8 cellular contexts compared by ENCODE assay signal in genomic region chr2:25339791-25340339, GRCh38. TPM values are rescaled to one million over a fixed set of nuclear protein-coding genes. Genes with fewer than 3 reads are reported as not detected.
DNase-seq lines count a peak whose midpoint lies in the region; ATAC-seq and TF ChIP-seq lines count a peak whose summit lies in the region.

No MANE protein-coding gene starts in this region.

- H3K36me3 ChIP-seq in esophagus muscularis mucosa (no peaks in the 10 kb centered on the region), neutrophil (no peaks in the 10 kb centered on the region)

- no peak for ATAC-seq in GM21619 (IDR thresholded peaks at IDR 0.05; ENCODE audit: unreplicated experiment)

- H3K4me3 ChIP-seq in esophagus muscularis mucosa (peak overlapping the region; percentile 80 to 95 (median 82)), neutrophil (ENCODE audit: low read depth in 1 of 2, low read length in 1 of 2) (peak overlapping the region; percentile 58 to 67)

- H3K27me3 ChIP-seq in esophagus muscularis mucosa: no peaks in the 10 kb centered on the region
- peaks cover 28% of the 10 kb centered on the region for H3K27me3 ChIP-seq in neutrophil

- CTCF ChIA-PET in RWPE1 (lab: Yijun Ruan, JAX): no interaction called here

- DNase-seq in DMS53 (lab: John Stamatoyannopoulos, UW): peak; percentile 65
- DNase-seq in DMS53 treated with DMSO at 0.1 percent for 48 hours (lab: John Stamatoyannopoulos, UW; ENCODE audit: unreplicated experiment): no peak
- DNase-seq in RWPE1 (ENCODE audit: low spot score): no peak
- DNase-seq in esophagus muscularis mucosa (ENCODE audit: extremely low spot score): no peak
- no peak for DNase-seq in cerebellar cortex (ENCODE audit: low spot score)
- no peak for DNase-seq in NCI-H1048 (lab: John Stamatoyannopoulos, UW)

- POLR2A ChIA-PET in RWPE1 (lab: Yijun Ruan, JAX; ENCODE audit: low non-redundant PET): no interaction called here

- TF ChIP-seq CTCF in RWPE1 (conservative IDR thresholded peaks at IDR 0.05; ENCODE audit: low read depth) (no peak), esophagus muscularis mucosa (IDR thresholded peaks at IDR 0.05) (peak in 2 of 3 experiments; percentile 21 to 32), neutrophil (IDR thresholded peaks at IDR 0.05) (no peak)

- H3K27ac ChIP-seq in RWPE1 (0 out of 2 replicates have a peak overlapping the region, but pooled peaks have one; percentile 9), esophagus muscularis mucosa (replicated peaks in 1 of 4) (peak overlapping the region; percentile 86 to 90 (median 88)), neutrophil (peak overlapping the region; percentile 67)

- intact Hi-C loops in esophagus muscularis mucosa (cut with DNase I): loop anchor here (2.0 kb wide), 1 partner anchor 61 kb away; no protein-coding TSS in a partner anchor

- H3K9me3 ChIP-seq in esophagus muscularis mucosa: no peaks in the 10 kb centered on the region
- no peaks in the 10 kb centered on the region for H3K9me3 ChIP-seq in neutrophil

- 11% methylated on average over 8 of the region's 26 CpGs for WGBS in esophagus muscularis mucosa

- no peak for TF ChIP-seq POLR2A in esophagus muscularis mucosa (IDR thresholded peaks at IDR 0.05; ENCODE audit: low read depth)

- no peak for TF ChIP-seq EP300 in esophagus muscularis mucosa (IDR thresholded peaks at IDR 0.05)

- H3K4me1 ChIP-seq in esophagus muscularis mucosa (peaks cover 56 to 65% (median 64%) of the 10 kb centered on the region in 4 donors), neutrophil (ENCODE audit: control insufficient read depth in 1 of 2, insufficient read depth in 1 of 2, low read depth in 1 of 2, low read length in 1 of 2) (peaks cover 8 to 20% of the 10 kb centered on the region in 2 experiments)

RNA-seq across cellular contexts. Expression of gene DNMT3A, which starts 1.9 kb away (rescaled TPM):
- 10 to 100 TPM; 11.3 to 29.5 (median 16.9) TPM for total RNA-seq in esophagus muscularis mucosa

Comparison
In these comparisons a context has a peak if more than half of its experiments do, and no peak if none do; other contexts are left out.
1. H3K27ac ChIP-seq: peak in every context shown above with its lines; median percentile 88 in esophagus muscularis mucosa; 67 in neutrophil; 9 in RWPE1.
2. CTCF ChIP-seq: peak in esophagus muscularis mucosa (2 of 3); none in RWPE1 (single experiment) and neutrophil (single experiment).